8 cellular contexts compared by ENCODE assay signal in the genomic region with DNA sequence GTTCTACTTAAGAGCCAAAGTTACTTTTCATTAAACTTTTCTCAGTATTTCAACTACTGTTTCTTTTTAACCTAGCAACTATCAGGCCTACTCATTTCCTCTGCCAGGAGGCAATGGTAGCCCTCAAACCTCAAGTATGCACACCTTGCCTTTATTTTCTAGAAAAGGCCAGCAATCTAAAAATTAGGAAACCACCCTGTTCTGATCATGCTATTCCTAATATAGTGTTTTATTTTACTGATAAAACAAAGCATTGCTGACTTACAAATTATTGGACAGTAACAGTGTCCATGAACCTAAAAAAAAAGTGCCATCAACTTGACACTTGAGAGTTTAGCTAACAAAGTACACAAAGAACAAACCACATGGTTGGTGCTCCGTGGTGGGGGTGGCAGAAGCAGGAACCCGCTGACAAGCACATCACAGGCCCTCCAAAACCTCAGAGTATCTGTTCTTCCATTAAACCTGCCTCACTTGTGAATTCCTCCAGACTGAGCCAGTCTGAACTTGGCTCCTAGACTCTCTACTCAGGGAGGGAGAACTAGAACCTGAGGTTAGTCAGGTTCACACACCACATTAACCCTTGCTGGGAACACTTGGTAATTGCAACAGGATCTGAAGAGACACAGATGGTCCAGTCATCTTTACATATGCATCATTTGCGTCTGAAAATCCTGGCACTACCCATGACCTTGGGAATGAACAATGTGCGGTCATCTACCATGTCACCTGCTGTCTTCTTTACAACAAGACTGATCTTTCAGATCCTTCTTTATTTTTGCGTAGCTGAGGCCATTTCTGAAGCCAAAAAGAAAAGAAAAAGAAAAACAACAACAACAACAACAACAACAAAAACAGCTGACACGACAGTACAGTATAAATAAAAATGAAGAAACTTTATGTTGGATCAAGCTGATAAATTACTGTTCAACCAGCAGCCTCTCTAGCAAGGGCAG. TPM values are rescaled to one million over a fixed set of nuclear protein-coding genes. Genes with fewer than 3 reads are reported as not detected.
DNase-seq lines count a peak whose midpoint lies in the region; ATAC-seq and TF ChIP-seq lines count a peak whose summit lies in the region.

No MANE protein-coding gene starts in this region.

- H3K9me3 Mint-ChIP-seq in activated CD4-positive, alpha-beta T cell treated with anti-CD3 and anti-CD28 coated beads for 36 hours (ENCODE audit: low read depth): no peaks in the 10 kb centered on the region

- peaks cover 88% of the 10 kb centered on the region for H3K4me1 Mint-ChIP-seq in activated CD4-positive, alpha-beta T cell treated with anti-CD3 and anti-CD28 coated beads for 36 hours

- peak overlapping the region; percentile 97 for H3K27ac Mint-ChIP-seq in activated CD4-positive, alpha-beta T cell treated with anti-CD3 and anti-CD28 coated beads for 36 hours

- CTCF ChIA-PET in activated CD4-positive, alpha-beta T cell treated with anti-CD3 and anti-CD28 coated beads for 36 hours (lab: Charles Lee): interaction anchor here (0.7 to 2.2 kb wide), 6 partner anchors 11 to 52 kb away, joined by 3 to 12 read pairs (median 3); no protein-coding TSS in a partner anchor

- ATAC-seq in HG03460 (IDR thresholded peaks at IDR 0.05; ENCODE audit: unreplicated experiment): peak; percentile 34
- ATAC-seq in activated CD4-positive, alpha-beta T cell treated with anti-CD3 and anti-CD28 coated beads for 36 hours: peak; percentile 50

- POLR2A ChIA-PET in activated CD4-positive, alpha-beta T cell treated with anti-CD3 and anti-CD28 coated beads for 36 hours (lab: Charles Lee): interaction anchor here (0.7 to 2.6 kb wide), 5 partner anchors 11 to 52 kb away, joined by 3 to 16 read pairs (median 5); no protein-coding TSS in a partner anchor

- TF ChIP-seq CTCF in GM12865 (IDR thresholded peaks at IDR 0.05; ENCODE audit: insufficient read depth, low read depth, low read length, missing control alignments): no peak

- no peaks in the 10 kb centered on the region for H3K27me3 Mint-ChIP-seq in activated CD4-positive, alpha-beta T cell treated with anti-CD3 and anti-CD28 coated beads for 36 hours

- H3K36me3 Mint-ChIP-seq in activated CD4-positive, alpha-beta T cell treated with anti-CD3 and anti-CD28 coated beads for 36 hours (ENCODE audit: low read depth): peaks cover 12% of the 10 kb centered on the region

- DNase-seq in GM12865 (ENCODE audit: low read depth) (peak; percentile 73), erythroblast (lab: John Stamatoyannopoulos, UW) (peak; percentile 67 to 75), dedifferentiated amniotic fluid mesenchymal stem cell (ENCODE audit: extremely low spot score) (no peak), COLO829 (ENCODE audit: low spot score) (no peak), NCI-H2029 (lab: John Stamatoyannopoulos, UW) (no peak)
- DNase-seq in activated CD4-positive, alpha-beta T cell treated with anti-CD3 and anti-CD28 coated beads for 36 hours: peak; percentile 78
- DNase-seq in stimulated activated CD8-positive, alpha-beta memory T cell treated with anti-CD3 and anti-CD28 coated beads, Interleukin-15, amount 100 ng/mL, for 1 hour (ENCODE audit: low read depth): peak; percentile 39

- peak overlapping the region; percentile 70 for H3K4me3 Mint-ChIP-seq in activated CD4-positive, alpha-beta T cell treated with anti-CD3 and anti-CD28 coated beads for 36 hours

- peak overlapping the region; percentile 24 for H3K4me3 ChIP-seq in GM12865 (ENCODE audit: low read depth, low read length)

- intact Hi-C loops in activated CD4-positive, alpha-beta T cell treated with anti-CD3 and anti-CD28 coated beads for 36 hours (cut with DNase I, micrococcal nuclease): loop anchor here (1.0 to 10.0 kb wide), 14 partner anchors 11 to 680 kb away; partner anchors contain the start of genes BMI1 (in 1 of the 2), C10orf67 (in 1 of the 2), DNAJC1 (in 1 of the 2) and MSRB2 (in 1 of the 2)

- TF ChIP-seq POLR2A in erythroblast (IDR thresholded peaks at IDR 0.05; ENCODE audit: low read length): no peak

RNA-seq across cellular contexts. Expression of gene PIP4K2A, which starts 31.9 kb away (rescaled TPM):
- total RNA-seq in activated CD4-positive, alpha-beta T cell treated with anti-CD3 and anti-CD28 coated beads for 36 hours: 100 to 1,000 TPM; 105 to 108 TPM

Comparison
In these comparisons a context has a peak if more than half of its experiments do, and no peak if none do; other contexts are left out.
1. DNase-seq: peak in GM12865 (single experiment), activated CD4-positive, alpha-beta T cell treated with anti-CD3 and anti-CD28 coated beads for 36 hours (single experiment), erythroblast (2 of 2) and stimulated activated CD8-positive, alpha-beta memory T cell treated with anti-CD3 and anti-CD28 coated beads, Interleukin-15, amount 100 ng/mL, for 1 hour (single experiment); none in dedifferentiated amniotic fluid mesenchymal stem cell (single experiment), COLO829 (single experiment) and NCI-H2029 (single experiment).